Comparison of ENCODE assay signal across 19 cellular contexts in the genomic region with DNA sequence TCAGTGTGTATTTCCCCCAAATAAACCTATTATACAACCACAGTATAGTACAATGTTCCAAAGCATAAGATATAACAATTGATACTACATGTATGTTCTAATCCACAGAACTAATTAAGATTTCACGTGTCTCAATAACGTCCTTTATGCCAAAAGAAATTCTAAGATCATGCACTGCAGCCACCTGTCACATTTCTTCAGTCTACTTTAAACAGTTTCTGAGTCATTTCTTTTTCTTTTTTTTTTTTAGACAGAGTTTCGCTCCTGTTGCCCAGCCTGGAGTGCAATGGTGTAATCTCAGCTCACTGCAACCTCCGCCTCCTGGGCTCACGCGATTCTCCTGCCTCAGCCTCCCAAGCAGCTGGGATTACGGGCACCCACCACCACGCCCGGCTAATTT.
A peak's percentile ranks its signal among the peaks of the same experiment; 100 is the strongest.
DNase-seq lines count a peak whose midpoint lies in the region; ATAC-seq and TF ChIP-seq lines count a peak whose summit lies in the region.
"Had no signal": no experiment of that assay in that cellular context is flagged by ENCODE, and none has a peak within 500 bp of the region (broad histone marks: within the 10 kb centered on the region; RNA-seq: fewer than 3 reads in every experiment).

No MANE protein-coding gene starts in this region.

- H3K4me3 ChIP-seq in GM06990 (replicated peaks; ENCODE audit: low read depth, low read length): no peak overlapping the region
- H3K4me3 ChIP-seq in naive thymus-derived CD4-positive, alpha-beta T cell (ENCODE audit: low read length): no peak overlapping the region
- no peak overlapping the region for H3K4me3 ChIP-seq in endodermal cell (ENCODE audit: low read length)
- no peak overlapping the region for H3K4me3 ChIP-seq in gastroesophageal sphincter
- H3K4me3 ChIP-seq: A549; BLaER1 treated with 17β-estradiol and CSF1 and Interleukin-3, amounts not matched to agents 10 nM and 100 nM; GM12878 had no signal

- TF ChIP-seq CTCF in GM06990 (IDR thresholded peaks at IDR 0.05; ENCODE audit: insufficient read depth, low read length, poor library complexity, severe bottlenecking) (no peak), endodermal cell (conservative IDR thresholded peaks at IDR 0.05) (no peak), gastroesophageal sphincter (IDR thresholded peaks at IDR 0.05) (no peak)

- H3K36me3 ChIP-seq in GM06990 (ENCODE audit: control insufficient read depth, insufficient read depth, low read length) (no peaks in the 10 kb centered on the region), endodermal cell (ENCODE audit: control insufficient read depth, insufficient read depth, low read length) (peaks cover 11% of the 10 kb centered on the region), gastroesophageal sphincter (no peaks in the 10 kb centered on the region)
- peaks cover 0 to 9% (median 0%) of the 10 kb centered on the region in 3 experiments for H3K36me3 ChIP-seq in naive thymus-derived CD4-positive, alpha-beta T cell (ENCODE audit: control insufficient read depth in 2 of 3, insufficient read depth in 3 of 3, low read length in 3 of 3)

- H3K27me3 ChIP-seq in GM06990 (replicated peaks; ENCODE audit: control insufficient read depth, insufficient read depth, low read length) (no peaks in the 10 kb centered on the region), endodermal cell (ENCODE audit: control insufficient read depth, insufficient read depth, low read length, poor library complexity, severe bottlenecking) (no peaks in the 10 kb centered on the region), gastroesophageal sphincter (no peaks in the 10 kb centered on the region)
- no peaks in the 10 kb centered on the region for H3K27me3 ChIP-seq in naive thymus-derived CD4-positive, alpha-beta T cell (ENCODE audit: control insufficient read depth in 2 of 2, insufficient read depth in 2 of 2, low read length in 2 of 2)
- H3K27me3 ChIP-seq: BLaER1 treated with 17β-estradiol and CSF1 and Interleukin-3, amounts not matched to agents 10 nM and 100 nM had no signal

- TF ChIP-seq EP300 in gastroesophageal sphincter (IDR thresholded peaks at IDR 0.05): no peak

- H3K9ac ChIP-seq in endodermal cell (ENCODE audit: extremely low read depth, low read length, poor library complexity, severe bottlenecking): no peak overlapping the region
- H3K9ac ChIP-seq: BLaER1 treated with 17β-estradiol and CSF1 and Interleukin-3, amounts not matched to agents 10 nM and 100 nM had no signal

- H3K27ac ChIP-seq in naive thymus-derived CD4-positive, alpha-beta T cell (ENCODE audit: low read depth, low read length): no peak overlapping the region
- H3K27ac ChIP-seq in endodermal cell (ENCODE audit: low read depth, low read length) (no peak overlapping the region), gastroesophageal sphincter (no peak overlapping the region)
- H3K27ac ChIP-seq: 22Rv1; A549; BLaER1 treated with 17β-estradiol and CSF1 and Interleukin-3, amounts not matched to agents 10 nM and 100 nM; C4-2B had no signal

- CTCF ChIA-PET in naive thymus-derived CD4-positive, alpha-beta T cell (lab: Charles Lee): no interaction called here

- no peak overlapping the region for H3K27ac Mint-ChIP-seq in naive thymus-derived CD4-positive, alpha-beta T cell
- no peak overlapping the region for H3K27ac Mint-ChIP-seq in endodermal cell
- H3K27ac Mint-ChIP-seq: B cell; CD4-positive, alpha-beta T cell; CD8-positive, alpha-beta T cell had no signal

- H3K9me3 Mint-ChIP-seq in naive thymus-derived CD4-positive, alpha-beta T cell: peaks cover 0 to 4% (median 0%) of the 10 kb centered on the region in 11 donors
- no peaks in the 10 kb centered on the region for H3K9me3 Mint-ChIP-seq in endodermal cell
- H3K9me3 Mint-ChIP-seq: CD4-positive, alpha-beta T cell; CD8-positive, alpha-beta T cell had no signal

- 89 to 96% methylated on average over 9 of the region's 9 CpGs for WGBS in endodermal cell (ENCODE audit: insufficient coverage in 1 of 2, insufficient read length in 1 of 2), 2 experiments
- 82 to 89% methylated on average over 5 to 9 of the region's 9 CpGs for WGBS in gastroesophageal sphincter (ENCODE audit: low coverage in 1 of 2), 2 donors

- POLR2A ChIA-PET in naive thymus-derived CD4-positive, alpha-beta T cell (lab: Charles Lee): no interaction called here

- no peaks in the 10 kb centered on the region for H3K4me1 ChIP-seq in naive thymus-derived CD4-positive, alpha-beta T cell (ENCODE audit: control insufficient read depth in 2 of 2, insufficient read depth in 2 of 2, low read length in 2 of 2)
- peaks cover 5% of the 10 kb centered on the region for H3K4me1 ChIP-seq in endodermal cell (ENCODE audit: control insufficient read depth, insufficient read depth, low read length)
- H3K4me1 ChIP-seq in gastroesophageal sphincter: no peaks in the 10 kb centered on the region
- H3K4me1 ChIP-seq: A549; BLaER1 treated with 17β-estradiol and CSF1 and Interleukin-3, amounts not matched to agents 10 nM and 100 nM; Caco-2 had no signal

- H3K4me3 Mint-ChIP-seq in naive thymus-derived CD4-positive, alpha-beta T cell: no peak overlapping the region
- H3K4me3 Mint-ChIP-seq in endodermal cell: no peak overlapping the region
- H3K4me3 Mint-ChIP-seq: B cell; CD4-positive, alpha-beta T cell; CD8-positive, alpha-beta T cell had no signal

- H3K36me3 Mint-ChIP-seq in naive thymus-derived CD4-positive, alpha-beta T cell: peaks cover 8 to 55% (median 35%) of the 10 kb centered on the region in 5 donors
- peaks cover 4% of the 10 kb centered on the region for H3K36me3 Mint-ChIP-seq in endodermal cell (ENCODE audit: low read depth)

- DNase-seq in GM06990 (ENCODE audit: extremely low read depth, insufficient read length) (peak; percentile 6), LHCN-M2 (ENCODE audit: low read depth) (peak; percentile 56), myocyte (ENCODE audit: low read depth) (peak; percentile 15), endodermal cell (no peak)
- DNase-seq in naive thymus-derived CD4-positive, alpha-beta T cell: no peak
- DNase-seq: AML-193; Caco-2; Calu3; CD4-positive, alpha-beta T cell; CD8-positive, alpha-beta T cell; DMS79 treated with DMSO at 0.1 percent for 48 hours; GF-D8 had no signal

- H3K9me3 ChIP-seq in naive thymus-derived CD4-positive, alpha-beta T cell (ENCODE audit: control insufficient read depth in 2 of 3, low read length in 3 of 3): no peaks in the 10 kb centered on the region
- no peaks in the 10 kb centered on the region for H3K9me3 ChIP-seq in endodermal cell (ENCODE audit: control insufficient read depth, low read length)
- no peaks in the 10 kb centered on the region for H3K9me3 ChIP-seq in gastroesophageal sphincter
- H3K9me3 ChIP-seq: A549, Caco-2 had no signal

- intact Hi-C loops in naive thymus-derived CD4-positive, alpha-beta T cell (cut with micrococcal nuclease): no loop called here

- H3K4me1 Mint-ChIP-seq in naive thymus-derived CD4-positive, alpha-beta T cell: peaks cover 0 to 35% (median 8%) of the 10 kb centered on the region in 7 donors
- peaks cover 24% of the 10 kb centered on the region for H3K4me1 Mint-ChIP-seq in endodermal cell

- no peak for TF ChIP-seq POLR2A in gastroesophageal sphincter (IDR thresholded peaks at IDR 0.05)

- no peak for ATAC-seq in naive thymus-derived CD4-positive, alpha-beta T cell
- ATAC-seq in gastroesophageal sphincter: no peak
- ATAC-seq: A549; CD8-positive, alpha-beta T cell; GM12878 had no signal

- no peaks in the 10 kb centered on the region for H3K27me3 Mint-ChIP-seq in naive thymus-derived CD4-positive, alpha-beta T cell
- no peaks in the 10 kb centered on the region for H3K27me3 Mint-ChIP-seq in endodermal cell (ENCODE audit: insufficient read depth)
- H3K27me3 Mint-ChIP-seq: B cell; CD4-positive, alpha-beta T cell had no signal

Comparison
In these comparisons a context has a peak if more than half of its experiments do, and no peak if none do; other contexts are left out.
1. DNase-seq: peak in GM06990 (single experiment), LHCN-M2 (single experiment) and myocyte (single experiment); none in naive thymus-derived CD4-positive, alpha-beta T cell (0 of 9) and endodermal cell (single experiment).